19 cellular contexts compared by ENCODE assay signal in the genomic region with DNA sequence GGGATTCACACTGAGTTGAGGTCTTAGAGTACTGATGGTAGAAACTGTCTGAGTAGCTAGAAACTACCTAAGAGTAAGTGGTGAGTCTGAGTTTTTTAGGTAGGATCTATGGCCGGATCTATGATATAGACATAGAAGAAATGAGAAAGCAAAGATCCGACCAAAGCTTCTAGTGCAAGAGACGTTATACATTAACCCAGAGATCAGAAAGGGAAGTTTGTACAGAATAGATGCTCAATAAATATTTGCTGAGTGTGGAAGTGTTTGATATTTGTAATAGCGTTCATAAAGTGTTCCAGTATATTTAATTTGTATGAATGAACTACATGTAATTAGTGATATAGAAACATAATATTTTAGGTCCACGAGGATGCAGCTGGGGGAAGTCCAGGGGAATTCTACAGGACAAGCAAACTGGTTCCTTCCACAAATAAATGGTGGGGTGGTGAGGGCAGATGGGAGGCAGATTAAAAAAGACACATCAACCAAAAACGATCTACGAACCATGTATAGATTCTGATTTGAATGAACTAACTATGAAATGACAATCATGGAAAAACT.
"Had no signal": no experiment of that assay in that cellular context is flagged by ENCODE, and none has a peak within 500 bp of the region (broad histone marks: within the 10 kb centered on the region; RNA-seq: fewer than 3 reads in every experiment).

No MANE protein-coding gene starts in this region.

- ATAC-seq: esophagus mucosa; heart left ventricle; naive thymus-derived CD4-positive, alpha-beta T cell; sciatic nerve had no signal

- H3K36me3 ChIP-seq: heart left ventricle, suprapubic skin, thyroid gland had no signal

- DNase-seq: cortex of kidney; dorsolateral prefrontal cortex; effector memory CD4-positive, alpha-beta T cell; heart left ventricle; hippocampal formation; mesendoderm; naive thymus-derived CD4-positive, alpha-beta T cell; nephron progenitor cell; stimulated activated CD4-positive, alpha-beta T cell treated with anti-CD3 and anti-CD28 coated beads, Interleukin-2, amount 100 ng/mL, for 24 hours; stimulated activated CD4-positive, alpha-beta T cell treated with anti-CD3 and anti-CD28 coated beads, Interleukin-4, amount 100 ng/mL, for 4 hours; stimulated activated naive CD4-positive, alpha-beta T cell; thyroid gland had no signal

- H3K27me3 Mint-ChIP-seq: naive thymus-derived CD4-positive, alpha-beta T cell; type B pancreatic cell had no signal

- FAIRE-seq: endometrium, frontal cortex, urothelium cell line had no signal

- H3K4me3 Mint-ChIP-seq: naive thymus-derived CD4-positive, alpha-beta T cell; nephron progenitor cell; type B pancreatic cell had no signal

- H3K27ac ChIP-seq: dorsolateral prefrontal cortex, heart left ventricle, suprapubic skin, thyroid gland had no signal

- H3K27me3 ChIP-seq: dorsolateral prefrontal cortex, heart left ventricle, suprapubic skin, thyroid gland had no signal

- H3K36me3 Mint-ChIP-seq: naive thymus-derived CD4-positive, alpha-beta T cell; type B pancreatic cell had no signal

- H3K27ac Mint-ChIP-seq: naive thymus-derived CD4-positive, alpha-beta T cell; nephron progenitor cell; type B pancreatic cell had no signal

- H3K4me3 ChIP-seq: dorsolateral prefrontal cortex, heart left ventricle, suprapubic skin, thyroid gland had no signal

- H3K4me1 Mint-ChIP-seq: naive thymus-derived CD4-positive, alpha-beta T cell had no signal

- H3K9me3 ChIP-seq: heart left ventricle, suprapubic skin, thyroid gland had no signal

- H3K4me1 ChIP-seq: heart left ventricle, suprapubic skin, thyroid gland had no signal
